ENCODE assay signal across 34 cellular contexts in the genomic region with DNA sequence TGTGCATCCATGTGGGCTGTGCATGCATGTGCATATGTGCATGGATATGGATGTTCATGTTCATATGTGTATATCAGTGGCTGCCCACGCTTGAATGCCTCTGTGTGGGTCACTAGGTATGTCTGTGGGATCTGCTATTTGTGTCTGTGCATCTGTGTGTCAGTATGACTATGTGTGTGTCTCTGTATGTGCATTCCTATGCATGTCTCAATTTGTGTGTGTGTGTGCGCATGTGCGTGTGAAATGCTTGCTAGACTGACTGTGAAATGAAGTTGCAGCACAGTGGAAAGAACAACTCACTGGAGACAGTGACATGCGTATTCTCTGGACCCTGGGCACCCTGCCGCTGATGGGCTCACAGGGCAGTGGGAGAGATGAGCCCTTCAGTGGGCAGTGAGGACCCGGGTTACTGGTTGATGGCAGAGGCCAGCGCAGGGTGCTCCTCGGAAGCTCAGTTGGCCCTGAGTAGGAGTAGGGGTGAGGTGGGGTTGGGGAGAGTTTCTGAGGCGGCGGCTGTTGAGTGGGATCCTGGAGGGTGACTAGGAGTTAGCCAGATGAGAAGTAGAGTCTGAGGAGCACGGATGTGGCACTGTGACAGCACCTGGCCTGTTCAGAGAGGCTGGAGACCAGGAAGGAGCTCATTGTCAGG. TPM values are rescaled to one million over a fixed set of nuclear protein-coding genes. Genes with fewer than 3 reads are reported as not detected.
"Had no signal": no experiment of that assay in that cellular context is flagged by ENCODE, and none has a peak within 500 bp of the region (broad histone marks: within the 10 kb centered on the region; RNA-seq: fewer than 3 reads in every experiment).

No MANE protein-coding gene starts in this region.

- FAIRE-seq: TTC549 had no signal

- H3K4me1 Mint-ChIP-seq: activated CD4-positive, alpha-beta T cell treated with anti-CD3 and anti-CD28 coated beads for 36 hours; activated CD4-positive, alpha-beta T cell treated with anti-CD3 and anti-CD28 coated beads, Interleukin-2, amount 10 ng/mL, durations not matched to agents 7 days and 5 days; activated naive CD4-positive, alpha-beta T cell treated with anti-CD3 and anti-CD28 coated beads, Interleukin-2, amount 50 U/mL, for 24 hours had no signal

- H3K36me3 Mint-ChIP-seq: activated naive CD4-positive, alpha-beta T cell treated with anti-CD3 and anti-CD28 coated beads, Interleukin-2, amount 50 U/mL, for 24 hours; activated naive CD8-positive, alpha-beta T cell treated with anti-CD3 and anti-CD28 coated beads, Interleukin-2, amount 10 ng/mL, durations not matched to agents 7 days and 5 days had no signal

- H3K9me3 ChIP-seq: ascending aorta, breast epithelium, SJCRH30 had no signal

- H3K27ac ChIP-seq: ascending aorta, breast epithelium, SJCRH30, SK-N-MC had no signal

- H3K27me3 ChIP-seq: ascending aorta, breast epithelium, SJCRH30 had no signal

- H3K4me3 Mint-ChIP-seq: activated CD4-positive, alpha-beta T cell treated with anti-CD3 and anti-CD28 coated beads for 36 hours; activated CD4-positive, alpha-beta T cell treated with anti-CD3 and anti-CD28 coated beads, Interleukin-2, amount 10 ng/mL, durations not matched to agents 7 days and 5 days; activated CD8-positive, alpha-beta T cell treated with anti-CD3 and anti-CD28 coated beads, Interleukin-2, amount 10 ng/mL, durations not matched to agents 7 days and 5 days; activated naive CD4-positive, alpha-beta T cell treated with anti-CD3 and anti-CD28 coated beads, Interleukin-2, amount 50 U/mL, for 24 hours; activated naive CD8-positive, alpha-beta T cell treated with anti-CD3 and anti-CD28 coated beads, Interleukin-2, amount 10 ng/mL, durations not matched to agents 7 days and 5 days; activated T-cell treated with anti-CD3 and anti-CD28 coated beads, Interleukin-2, amount 50 U/mL, for 24 hours had no signal

- ATAC-seq: activated CD4-positive, alpha-beta T cell treated with anti-CD3 and anti-CD28 coated beads for 36 hours; activated CD4-positive, CD25-positive, alpha-beta regulatory T cell treated with anti-CD3 and anti-CD28 coated beads, Interleukin-2, amount 50 U/mL, for 24 hours; activated CD8-positive, alpha-beta T cell treated with anti-CD3 and anti-CD28 coated beads, Interleukin-2, amount 10 ng/mL, durations not matched to agents 7 days and 5 days; Panc1 had no signal

- H3K27ac Mint-ChIP-seq: activated CD4-positive, alpha-beta T cell treated with anti-CD3 and anti-CD28 coated beads for 36 hours; activated CD4-positive, alpha-beta T cell treated with anti-CD3 and anti-CD28 coated beads, Interleukin-2, amount 10 ng/mL, durations not matched to agents 7 days and 5 days; activated CD8-positive, alpha-beta T cell treated with anti-CD3 and anti-CD28 coated beads, Interleukin-2, amount 10 ng/mL, durations not matched to agents 7 days and 5 days; activated naive CD4-positive, alpha-beta T cell treated with anti-CD3 and anti-CD28 coated beads, Interleukin-2, amount 50 U/mL, for 24 hours; activated naive CD8-positive, alpha-beta T cell treated with anti-CD3 and anti-CD28 coated beads, Interleukin-2, amount 10 ng/mL, durations not matched to agents 7 days and 5 days; activated T-cell treated with anti-CD3 and anti-CD28 coated beads, Interleukin-2, amount 50 U/mL, for 24 hours; activated T-helper 2 cell treated with anti-CD3 and anti-CD28 coated beads, Interferon-gamma antibody, Interleukin-2, Interleukin-4, amounts not matched to agents 10 μg/mL and 5 μg/mL and 100 μg/mL, durations not matched to agents 14 hours and 24 hours and 36 hours had no signal

- H3K4me1 ChIP-seq: ascending aorta, breast epithelium had no signal

- DNase-seq: activated CD4-positive, alpha-beta T cell treated with anti-CD3 and anti-CD28 coated beads for 36 hours; activated CD4-positive, alpha-beta T cell treated with anti-CD3 and anti-CD28 coated beads, Interleukin-2, amount 10 ng/mL, durations not matched to agents 7 days and 5 days; activated CD4-positive, alpha-beta T cell treated with anti-CD3 and anti-CD28 coated beads, Interleukin-2, amount 50 U/mL, for 48 hours; activated CD8-positive, alpha-beta T cell treated with anti-CD3 and anti-CD28 coated beads, Interleukin-2, amount 10 ng/mL, durations not matched to agents 7 days and 5 days; activated gamma-delta T cell; activated naive CD4-positive, alpha-beta T cell treated with Interleukin-2 at 50 U/mL for 16 hours; activated naive CD8-positive, alpha-beta T cell treated with anti-CD3 and anti-CD28 coated beads, Interleukin-2, amount 10 ng/mL, durations not matched to agents 7 days and 5 days; activated T-cell treated with anti-CD3 and anti-CD28 coated beads, Interleukin-2, amount 50 U/mL, for 24 hours; amygdala; NCI-H1092 treated with DMSO at 0.1 percent for 48 hours; NCI-H1417; NCI-H146; NCI-H187; NCI-H2029 treated with DMSO at 0.1 percent for 48 hours; NCI-H2107; NCI-H2171 treated with DMSO at 0.1 percent for 48 hours; NCI-H226; NCI-H446 treated with DMSO at 0.1 percent for 48 hours; NCI-H524; NCI-H69; SHP77; SJCRH30 had no signal

- H3K36me3 ChIP-seq: ascending aorta, breast epithelium, SJCRH30 had no signal

- H3K4me3 ChIP-seq: ascending aorta, breast epithelium, SJCRH30, SK-N-MC had no signal

- H3K9me3 Mint-ChIP-seq: activated CD4-positive, alpha-beta T cell treated with anti-CD3 and anti-CD28 coated beads, Interleukin-2, amount 10 ng/mL, durations not matched to agents 7 days and 5 days; activated naive CD4-positive, alpha-beta T cell treated with anti-CD3 and anti-CD28 coated beads, Interleukin-2, amount 50 U/mL, for 24 hours; activated naive CD8-positive, alpha-beta T cell treated with anti-CD3 and anti-CD28 coated beads, Interleukin-2, amount 10 ng/mL, durations not matched to agents 7 days and 5 days; activated T-cell treated with anti-CD3 and anti-CD28 coated beads, Interleukin-2, amount 50 U/mL, for 24 hours; activated T-helper 2 cell treated with anti-CD3 and anti-CD28 coated beads, Interferon-gamma antibody, Interleukin-2, Interleukin-4, amounts not matched to agents 10 μg/mL and 5 μg/mL and 100 μg/mL, durations not matched to agents 14 hours and 24 hours and 36 hours had no signal

RNA-seq across cellular contexts. Expression of gene POU3F1, which starts 43.2 kb away (rescaled TPM):
- total RNA-seq: activated CD4-positive, alpha-beta T cell treated with anti-CD3 and anti-CD28 coated beads, Interleukin-2, amount 10 ng/mL, durations not matched to agents 7 days and 5 days; activated CD8-positive, alpha-beta T cell treated with anti-CD3 and anti-CD28 coated beads, Interleukin-2, amount 10 ng/mL, durations not matched to agents 7 days and 5 days; ascending aorta; cardiac septum; M059J; RPMI7951; T-helper 2 cell treated with Interferon-gamma antibody and Interleukin-4, amounts not matched to agents 100 ng/mL and 5 ng/mL, for 36 hours had no signal
